15 cellular contexts compared by ENCODE assay signal in the genomic region with DNA sequence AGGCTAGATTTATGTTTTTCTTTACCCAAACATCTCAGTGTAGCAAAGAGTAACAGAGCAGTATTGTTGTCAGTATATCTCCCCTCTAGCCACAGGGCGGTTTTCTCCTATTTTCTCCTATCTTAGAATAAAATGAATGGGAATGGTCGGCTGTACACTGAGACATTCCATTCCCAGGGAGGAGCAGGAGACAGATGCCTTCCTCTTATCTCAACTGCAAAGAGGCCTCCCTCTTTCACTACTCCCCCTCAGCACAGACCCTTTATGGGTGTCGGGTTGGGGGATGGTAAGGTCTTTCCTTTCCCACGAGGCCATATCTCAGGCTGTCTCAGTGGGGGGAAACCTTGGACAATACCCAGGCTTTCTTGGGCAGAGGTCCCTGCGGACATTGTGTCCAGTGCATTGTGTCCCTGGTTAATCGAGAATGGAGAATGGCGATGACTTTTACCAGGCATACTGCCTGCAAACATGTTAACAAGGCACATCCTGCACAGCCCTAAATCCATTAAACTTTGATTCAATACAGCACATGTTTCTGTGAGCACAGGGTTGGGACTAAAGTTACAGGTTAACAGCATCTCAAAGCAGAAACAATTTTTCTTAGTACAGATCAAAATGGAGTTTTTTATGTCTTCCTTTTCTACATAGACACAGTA. TPM values are rescaled to one million over a fixed set of nuclear protein-coding genes. Genes with fewer than 3 reads are reported as not detected.
DNase-seq lines count a peak whose midpoint lies in the region; FAIRE-seq and TF ChIP-seq lines count a peak whose summit lies in the region.
"Not testable (repeated sequence)": the region's sequence is repeated elsewhere in the genome, so short reads cannot be mapped to it uniquely, and the experiment has no call there.
"Had no signal": no experiment of that assay in that cellular context is flagged by ENCODE, and none has a peak within 500 bp of the region (broad histone marks: within the 10 kb centered on the region; RNA-seq: fewer than 3 reads in every experiment).

No MANE protein-coding gene starts in this region.

- not testable (repeated sequence) for H3K27ac Mint-ChIP-seq in astrocyte (ENCODE audit: unreplicated experiment)
- H3K27ac Mint-ChIP-seq in neural crest cell (ENCODE audit: unreplicated experiment): peak overlapping the region; percentile 73

- H3K36me3 Mint-ChIP-seq in astrocyte (ENCODE audit: low read depth, unreplicated experiment); neural crest cell (ENCODE audit: low read depth): not testable (repeated sequence)

- H3K27ac ChIP-seq in astrocyte (ENCODE audit: low read depth, low read length): not testable (repeated sequence)
- peak overlapping the region; percentile 59 for H3K27ac ChIP-seq in mesodermal cell (ENCODE audit: low read depth, low read length, severe bottlenecking)
- H3K27ac ChIP-seq in testis: peak overlapping the region; percentile 36 to 63

- DNase-seq in ELF-1 (ENCODE audit: low read depth, low spot score) (peak; percentile 37), SK-N-DZ (ENCODE audit: low spot score) (peak; percentile 39), fibroblast of pulmonary artery (ENCODE audit: low read depth) (peak; percentile 15), testis (peak; percentile 80)
- not testable (repeated sequence) for DNase-seq in astrocyte (ENCODE audit: low read depth); neural crest cell (ENCODE audit: low read depth, low spot score)

- not testable (repeated sequence) for H3K4me3 ChIP-seq in astrocyte (ENCODE audit: insufficient read depth, low read depth, low read length); fibroblast of pulmonary artery (replicated peaks; ENCODE audit: low read depth, low read length); mesodermal cell (ENCODE audit: extremely low read depth, insufficient read depth, low read length, poor library complexity, severe bottlenecking); testis

- not testable (repeated sequence) for TF ChIP-seq POLR2A in testis (IDR thresholded peaks at IDR 0.05)

- FAIRE-seq in astrocyte (lab: Jason Lieb, UNC): not testable (repeated sequence)

- TF ChIP-seq CTCF in astrocyte (IDR thresholded peaks at IDR 0.05; ENCODE audit: insufficient read depth, low read depth, low read length); fibroblast of pulmonary artery (IDR thresholded peaks at IDR 0.05; ENCODE audit: low read length, missing control alignments); neural crest cell (conservative IDR thresholded peaks at IDR 0.05); testis (IDR thresholded peaks at IDR 0.05): not testable (repeated sequence)

- not testable (repeated sequence) for H3K9me3 Mint-ChIP-seq in astrocyte (ENCODE audit: unreplicated experiment); neural crest cell

- H3K4me2 ChIP-seq in astrocyte (ENCODE audit: low read length): not testable (repeated sequence)

- not testable (repeated sequence) for H3K27me3 Mint-ChIP-seq in astrocyte (ENCODE audit: low read depth, unreplicated experiment); neural crest cell (ENCODE audit: low read depth)

- H3K4me1 ChIP-seq in astrocyte (ENCODE audit: insufficient read depth, low read length); mesodermal cell (ENCODE audit: control insufficient read depth, insufficient read depth, low read length, poor library complexity, severe bottlenecking): not testable (repeated sequence)
- H3K4me1 ChIP-seq in testis: peaks cover 13% of the 10 kb centered on the region

- not testable (repeated sequence) for H3K9ac ChIP-seq in astrocyte (ENCODE audit: low read length)

- not testable (repeated sequence) for H4K20me1 ChIP-seq in astrocyte (ENCODE audit: insufficient read depth, low read length)

- H3K4me3 Mint-ChIP-seq in astrocyte (ENCODE audit: unreplicated experiment): peak overlapping the region; percentile 4
- H3K4me3 Mint-ChIP-seq in neural crest cell: not testable (repeated sequence)

- not testable (repeated sequence) for H3K9me3 ChIP-seq in astrocyte (ENCODE audit: insufficient read depth, low read depth, low read length); mesodermal cell (ENCODE audit: control insufficient read depth, low read length); testis

- intact Hi-C loops in testis (cut with DNase I; ENCODE audit: low total_unique reads): not testable (repeated sequence)

- H3K79me2 ChIP-seq in astrocyte (ENCODE audit: insufficient read depth, low read length): not testable (repeated sequence)

- not testable (repeated sequence) for H3K27me3 ChIP-seq in astrocyte (ENCODE audit: insufficient read depth, low read length); testis

- not testable (repeated sequence) for H3K4me1 Mint-ChIP-seq in astrocyte (ENCODE audit: low read depth, unreplicated experiment)
- H3K4me1 Mint-ChIP-seq in neural crest cell: peaks cover 28% of the 10 kb centered on the region

- H3K36me3 ChIP-seq in astrocyte (ENCODE audit: insufficient read depth, low read length); mesodermal cell (ENCODE audit: control insufficient read depth, insufficient read depth, low read length); testis (ENCODE audit: low read depth, missing control alignments): not testable (repeated sequence)

- H2AFZ ChIP-seq in astrocyte (ENCODE audit: low read depth, low read length): not testable (repeated sequence)

- WGBS in mesodermal cell (ENCODE audit: insufficient coverage in 2 of 2), 2 experiments: 82 to 100% methylated on average over 2 to 3 of the region's 7 CpGs
- WGBS in testis, 2 donors: 34 to 35% methylated on average over 7 of the region's 7 CpGs

RNA-seq across cellular contexts. Expression of a gene that starts 11.3 kb away (rescaled TPM):
- not detected in 2 replicates for polyA plus RNA-seq in SK-N-DZ (2014; cell fraction: cytosol; rRNA removed)
- polyA plus RNA-seq in SK-N-DZ (2014; cell fraction: nucleus; rRNA removed): not detected in 2 replicates
- not detected in 2 replicates for total RNA-seq in astrocyte
- 0.74 TPM for polyA plus RNA-seq in mesodermal cell (2013, experiment 1 of 2)
- 1.3 TPM for polyA plus RNA-seq in mesodermal cell (2013, experiment 2 of 2)
- not detected in 2 replicates for total RNA-seq in neural crest cell
- 1 to 10 TPM in 1 of 2 donors, not detected in 1; 2.1 TPM for total RNA-seq in testis
- 0.65 TPM for polyA plus RNA-seq in testis (ENCODE audit: insufficient read depth, low read depth, low replicate concordance)
- total RNA-seq: A673; Calu3; CD8-positive, alpha-beta T cell; G401; GM12878; H1; H9 had no signal
- polyA plus RNA-seq: AG04450, H1 had no signal

RNA-seq across cellular contexts. Expression of a gene that starts 50.6 kb away (rescaled TPM):
- polyA plus RNA-seq in SK-N-DZ (2014; cell fraction: cytosol; rRNA removed): 369 and 395 TPM in 2 replicates
- 201 and 232 TPM in 2 replicates for polyA plus RNA-seq in SK-N-DZ (2014; cell fraction: nucleus; rRNA removed)
- total RNA-seq in astrocyte (172 and 203 TPM in 2 replicates), neural crest cell (358 TPM in 2 replicates), testis (100 to 1,000 TPM; 127 to 178 TPM)
- 199 TPM for polyA plus RNA-seq in mesodermal cell (2013, experiment 1 of 2)
- 179 TPM for polyA plus RNA-seq in mesodermal cell (2013, experiment 2 of 2)
- polyA plus RNA-seq in testis (ENCODE audit: insufficient read depth, low read depth, low replicate concordance): 237 TPM
